15 cellular contexts compared by ENCODE assay signal in genomic region chr2:37926635-37927034, GRCh38. TPM values are rescaled to one million over a fixed set of nuclear protein-coding genes. Genes with fewer than 3 reads are reported as not detected.
DNase-seq lines count a peak whose midpoint lies in the region; ATAC-seq, FAIRE-seq and TF ChIP-seq lines count a peak whose summit lies in the region.
"Had no signal": no experiment of that assay in that cellular context is flagged by ENCODE, and none has a peak within 500 bp of the region (broad histone marks: within the 10 kb centered on the region; RNA-seq: fewer than 3 reads in every experiment).

No MANE protein-coding gene starts in this region.

- whole genome bisulfite sequencing in A549 (ENCODE audit: missing lambda C conversion rate), result 95% methylated on average over 6 of the region's 6 CpGs
- no CpG with 5 or more reads among the region's 6 CpGs for WGBS in trophoblast cell (ENCODE audit: extremely low coverage, insufficient coverage, insufficient read length)

- peak overlapping the region; percentile 11 for H4K91ac ChIP-seq in trophoblast cell (ENCODE audit: low read depth, low read length)

- H3K9ac ChIP-seq in HUES48 (ENCODE audit: low read depth, low read length), result no peak overlapping the region
- H3K9ac ChIP-seq in adipocyte (ENCODE audit: low read length), result peak overlapping the region; percentile 95
- no peak overlapping the region for H3K9ac ChIP-seq in trophoblast cell (ENCODE audit: low read length)

- H2AFZ ChIP-seq in trophoblast cell (ENCODE audit: insufficient read depth, low read length, poor library complexity), result no peak overlapping the region

- peaks cover 7% of the 10 kb centered on the region for H3K79me1 ChIP-seq in trophoblast cell (ENCODE audit: low read length)

- H3K27me3 ChIP-seq in HUES48 (ENCODE audit: control insufficient read depth, insufficient read depth, low read length) (no peaks in the 10 kb centered on the region), adipocyte (replicated peaks; ENCODE audit: control insufficient read depth, insufficient read depth, low read length) (no peaks in the 10 kb centered on the region), trophoblast cell (ENCODE audit: insufficient read depth, low read length) (no peaks in the 10 kb centered on the region)

- H3K4me1 Mint-ChIP-seq in activated naive CD8-positive, alpha-beta T cell treated with anti-CD3 and anti-CD28 coated beads, Interleukin-2, amount 50 U/mL, for 24 hours, result peaks cover 30% of the 10 kb centered on the region

- H3K27ac Mint-ChIP-seq in activated naive CD8-positive, alpha-beta T cell treated with anti-CD3 and anti-CD28 coated beads, Interleukin-2, amount 50 U/mL, for 24 hours, result no peak overlapping the region
- H3K27ac Mint-ChIP-seq: CD4-positive, CD25-positive, alpha-beta regulatory T cell had no signal

- DNase-seq in A549 (ENCODE audit: low read depth in 1 of 2, low spot score in 1 of 2) (no peak), adipocyte (ENCODE audit: low read depth) (no peak), trophoblast cell (no peak), NCI-H226 (no peak)
- no peak for DNase-seq in activated naive CD8-positive, alpha-beta T cell treated with anti-CD3 and anti-CD28 coated beads, Interleukin-2, amount 50 U/mL, for 24 hours
- DNase-seq in stimulated activated CD4-positive, alpha-beta T cell treated with anti-CD3 and anti-CD28 coated beads, Interleukin-4, amount 100 ng/mL, for 4 hours, result no peak
- no peak for DNase-seq in activated naive CD4-positive, alpha-beta T cell treated with Interleukin-2 at 50 U/mL for 16 hours
- DNase-seq: Calu3; CD4-positive, CD25-positive, alpha-beta regulatory T cell; GOT3; NCI-H1417; NCI-H2029; NCI-H2171 treated with DMSO at 0.1 percent for 48 hours; SIG-M5 had no signal

- no peaks in the 10 kb centered on the region for H3K9me3 Mint-ChIP-seq in activated naive CD8-positive, alpha-beta T cell treated with anti-CD3 and anti-CD28 coated beads, Interleukin-2, amount 50 U/mL, for 24 hours

- H4K12ac ChIP-seq in trophoblast cell (ENCODE audit: low read depth, low read length), result peak overlapping the region; percentile 56

- H3K27ac ChIP-seq in A549, result no peak overlapping the region
- H3K27ac ChIP-seq in HUES48 (ENCODE audit: low read depth, low read length), result no peak overlapping the region
- H3K27ac ChIP-seq in trophoblast cell (ENCODE audit: low read depth, low read length), result no peak overlapping the region

- H2BK120ac ChIP-seq in trophoblast cell (ENCODE audit: insufficient read depth, low read length, poor library complexity), result no peak overlapping the region

- peaks cover 6% of the 10 kb centered on the region for H3K27me3 Mint-ChIP-seq in activated naive CD8-positive, alpha-beta T cell treated with anti-CD3 and anti-CD28 coated beads, Interleukin-2, amount 50 U/mL, for 24 hours

- peaks cover 6% of the 10 kb centered on the region; the same call in 1 of the 3 replicates for H3K4me1 ChIP-seq in A549
- H3K4me1 ChIP-seq in HUES48 (ENCODE audit: control insufficient read depth, insufficient read depth, low read length), result peaks cover 6% of the 10 kb centered on the region
- peaks cover 18% of the 10 kb centered on the region for H3K4me1 ChIP-seq in adipocyte (ENCODE audit: control insufficient read depth, insufficient read depth, low read length)
- H3K4me1 ChIP-seq in trophoblast cell (ENCODE audit: control insufficient read depth in 1 of 2, insufficient read depth in 2 of 2, low read length in 2 of 2), result no peaks in the 10 kb centered on the region

- H3K36me3 Mint-ChIP-seq in activated naive CD8-positive, alpha-beta T cell treated with anti-CD3 and anti-CD28 coated beads, Interleukin-2, amount 50 U/mL, for 24 hours (ENCODE audit: low read depth), result peaks cover 4% of the 10 kb centered on the region
- H3K36me3 Mint-ChIP-seq: CD4-positive, CD25-positive, alpha-beta regulatory T cell had no signal

- H3K4me2 ChIP-seq in A549 (peak overlapping the region; percentile 81), trophoblast cell (ENCODE audit: low read length) (no peak overlapping the region)

- peaks cover 2% of the 10 kb centered on the region for H3K79me2 ChIP-seq in trophoblast cell (ENCODE audit: control insufficient read depth, insufficient read depth, low read length, poor library complexity)

- H3K9me3 ChIP-seq in A549, result no peaks in the 10 kb centered on the region
- H3K9me3 ChIP-seq in HUES48 (ENCODE audit: control insufficient read depth, insufficient read depth, low read length), result no peaks in the 10 kb centered on the region
- H3K9me3 ChIP-seq in adipocyte (ENCODE audit: control insufficient read depth, low read length), result no peaks in the 10 kb centered on the region
- H3K9me3 ChIP-seq in trophoblast cell (ENCODE audit: insufficient read depth, low read depth, low read length), result no peaks in the 10 kb centered on the region

- TF ChIP-seq EP300 in A549 (IDR thresholded peaks at IDR 0.05), result no peak

- H3K14ac ChIP-seq in trophoblast cell (ENCODE audit: low read length), result no peak overlapping the region

- no peak for TF ChIP-seq CTCF in A549 (IDR thresholded peaks at IDR 0.05)

- H3K36me3 ChIP-seq in HUES48 (ENCODE audit: control insufficient read depth, insufficient read depth, low read length), result no peaks in the 10 kb centered on the region
- peaks cover 6% of the 10 kb centered on the region for H3K36me3 ChIP-seq in adipocyte (ENCODE audit: control insufficient read depth, insufficient read depth, low read length, severe bottlenecking)
- H3K36me3 ChIP-seq in trophoblast cell (ENCODE audit: control insufficient read depth in 1 of 2, insufficient read depth in 2 of 2, low read length in 2 of 2), result no peaks in the 10 kb centered on the region

- H4K8ac ChIP-seq in trophoblast cell (ENCODE audit: low read depth, low read length), result no peak overlapping the region

- no peak overlapping the region for H2BK5ac ChIP-seq in trophoblast cell (ENCODE audit: low read depth, low read length, poor library complexity)

- no peak overlapping the region for H3K18ac ChIP-seq in trophoblast cell (ENCODE audit: low read length)

- no peak overlapping the region for H3K4me3 ChIP-seq in A549
- peak overlapping the region; percentile 85; the same call in 1 of the 2 replicates for H3K4me3 ChIP-seq in HUES48 (ENCODE audit: low read depth, low read length)
- peak overlapping the region; percentile 95 for H3K4me3 ChIP-seq in adipocyte (ENCODE audit: low read length)
- no peak overlapping the region for H3K4me3 ChIP-seq in trophoblast cell (ENCODE audit: low read depth, low read length)

- no peak overlapping the region for H2BK12ac ChIP-seq in trophoblast cell (ENCODE audit: low read length)

- FAIRE-seq in A549 (lab: Jason Lieb, UNC), result no peak

- TF ChIP-seq RAD21 in A549 (conservative IDR thresholded peaks at IDR 0.05 in 1 of 2, IDR thresholded peaks at IDR 0.05 in 1 of 2), result no peak

- no peak for ATAC-seq in A549
- ATAC-seq in activated naive CD8-positive, alpha-beta T cell treated with anti-CD3 and anti-CD28 coated beads, Interleukin-2, amount 50 U/mL, for 24 hours, result no peak

- POLR2A ChIA-PET in A549 (lab: Yijun Ruan, JAX), result no interaction called here

- no peak overlapping the region for H3K23ac ChIP-seq in trophoblast cell (ENCODE audit: low read length)

- CTCF ChIA-PET in A549 (lab: Yijun Ruan, JAX), result interaction anchor here (0.7 to 0.8 kb wide), 2 partner anchors 35 to 301 kb away, joined by 3 read pairs; no protein-coding TSS in a partner anchor

- H3K4ac ChIP-seq in trophoblast cell (ENCODE audit: low read depth, low read length), result no peak overlapping the region

- peak overlapping the region; percentile 66 for H2AK5ac ChIP-seq in trophoblast cell (ENCODE audit: low read length)

- no peak overlapping the region for H3K4me3 Mint-ChIP-seq in activated naive CD8-positive, alpha-beta T cell treated with anti-CD3 and anti-CD28 coated beads, Interleukin-2, amount 50 U/mL, for 24 hours

- TF ChIP-seq POLR2A in A549 (IDR thresholded peaks at IDR 0.05; ENCODE audit: low read length), result no peak

TF ChIP-seq in A549, 52 proteins besides CTCF, POLR2A, EP300 and RAD21 (continues in another document):
- TF ChIP-seq HDAC2 (IDR thresholded peaks at IDR 0.05) (no peak), ESRRA (IDR thresholded peaks at IDR 0.05; ENCODE audit: borderline replicate concordance, low read length) (no peak), SMC3 (IDR thresholded peaks at IDR 0.05) (no peak), E2F6 (IDR thresholded peaks at IDR 0.05; ENCODE audit: borderline replicate concordance, low read depth) (no peak), NR3C1 (IDR thresholded peaks at IDR 0.05) (no peak), MAX (IDR thresholded peaks at IDR 0.05) (no peak)
- TF ChIP-seq, protein P1, sequence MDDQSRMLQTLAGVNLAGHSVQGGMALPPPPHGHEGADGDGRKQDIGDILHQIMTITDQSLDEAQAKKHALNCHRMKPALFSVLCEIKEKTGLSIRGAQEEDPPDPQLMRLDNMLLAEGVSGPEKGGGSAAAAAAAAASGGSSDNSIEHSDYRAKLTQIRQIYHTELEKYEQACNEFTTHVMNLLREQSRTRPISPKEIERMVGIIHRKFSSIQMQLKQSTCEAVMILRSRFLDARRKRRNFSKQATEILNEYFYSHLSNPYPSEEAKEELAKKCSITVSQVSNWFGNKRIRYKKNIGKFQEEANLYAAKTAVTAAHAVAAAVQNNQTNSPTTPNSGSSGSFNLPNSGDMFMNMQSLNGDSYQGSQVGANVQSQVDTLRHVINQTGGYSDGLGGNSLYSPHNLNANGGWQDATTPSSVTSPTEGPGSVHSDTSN (IDR thresholded peaks at IDR 0.05), result no peak

RNA-seq across cellular contexts. Expression of gene RMDN2, which starts 1.5 kb away (rescaled TPM):
- polyA plus RNA-seq in A549 (2011; rRNA removed), result 4.5 and 6.9 TPM in 2 replicates
- polyA plus RNA-seq in A549 (2012; cell fraction: cytosol; rRNA removed), result 1.2 TPM in 2 replicates
- polyA plus RNA-seq in A549 (2012; cell fraction: nucleus; rRNA removed), result 0.58 and 0.84 TPM in 2 replicates
- polyA plus RNA-seq in A549 (2017; fragmentation: RNase III; extraction: RNeasy Plus Mini Kit Qiagen cat#74134 plus additional on column Dnase treatment), result 4.6 to 5.4 TPM (median 4.8 TPM) in 3 replicates
- 0.99 and 1.3 TPM in 2 replicates for polyA minus RNA-seq in A549 (2011; rRNA and poly(A)+ RNA removed)
- 1.0 and 1.1 TPM in 2 replicates for polyA plus RNA-seq in trophoblast cell (2013)

Comparison
In these comparisons a context has a peak if more than half of its experiments do, and no peak if none do; other contexts are left out.
1. H3K4me3 ChIP-seq: peak in HUES48 (single experiment) and adipocyte (single experiment); none in A549 (single experiment) and trophoblast cell (single experiment).